In the genomic region with DNA sequence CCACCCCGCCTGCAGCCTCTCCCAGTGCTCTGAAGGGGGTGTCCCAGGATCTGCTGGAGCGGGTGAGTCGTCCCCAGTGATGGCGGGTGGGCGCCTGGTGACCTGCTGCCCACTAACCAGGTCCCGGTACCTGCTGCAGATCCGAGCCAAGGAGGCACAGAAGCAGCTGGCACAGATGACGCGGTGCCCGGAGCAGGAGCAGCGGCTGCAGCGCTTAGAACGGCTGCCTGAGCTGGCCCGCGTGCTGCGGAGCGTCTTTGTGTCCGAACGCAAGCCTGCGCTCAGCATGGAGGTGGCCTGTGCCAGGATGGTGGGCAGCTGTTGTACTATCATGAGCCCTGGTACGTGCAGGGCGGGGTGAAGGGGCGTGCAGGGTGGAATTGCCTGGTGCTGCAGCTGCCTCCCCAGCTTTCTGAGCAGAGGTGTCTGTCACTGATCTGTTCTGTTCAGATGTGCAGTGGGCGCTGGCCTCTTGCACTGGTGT, we compare ENCODE assay signal across 2 cellular contexts.
TF ChIP-seq lines count a peak whose summit lies in the region.

No MANE protein-coding gene starts in this region.

TF ChIP-seq in PFSK-1, 5 proteins besides CTCF, POLR2A, EP300 and RAD21:
- TF ChIP-seq SIN3A (IDR thresholded peaks at IDR 0.05; ENCODE audit: borderline replicate concordance, insufficient read depth, low read length) (no peak), POLR2AphosphoS5 (IDR thresholded peaks at IDR 0.05; ENCODE audit: low read depth, low read length) (0 out of 2 replicates have a peak, but pooled peaks have one; percentile 4), TAF1 (IDR thresholded peaks at IDR 0.05; ENCODE audit: borderline replicate concordance, insufficient read depth, low read length) (no peak), FOXP2 (optimal IDR thresholded peaks at IDR 0.05; ENCODE audit: borderline replicate concordance, extremely low read depth, extremely low read length, insufficient read depth) (no peak)
- TF ChIP-seq, protein P1, sequence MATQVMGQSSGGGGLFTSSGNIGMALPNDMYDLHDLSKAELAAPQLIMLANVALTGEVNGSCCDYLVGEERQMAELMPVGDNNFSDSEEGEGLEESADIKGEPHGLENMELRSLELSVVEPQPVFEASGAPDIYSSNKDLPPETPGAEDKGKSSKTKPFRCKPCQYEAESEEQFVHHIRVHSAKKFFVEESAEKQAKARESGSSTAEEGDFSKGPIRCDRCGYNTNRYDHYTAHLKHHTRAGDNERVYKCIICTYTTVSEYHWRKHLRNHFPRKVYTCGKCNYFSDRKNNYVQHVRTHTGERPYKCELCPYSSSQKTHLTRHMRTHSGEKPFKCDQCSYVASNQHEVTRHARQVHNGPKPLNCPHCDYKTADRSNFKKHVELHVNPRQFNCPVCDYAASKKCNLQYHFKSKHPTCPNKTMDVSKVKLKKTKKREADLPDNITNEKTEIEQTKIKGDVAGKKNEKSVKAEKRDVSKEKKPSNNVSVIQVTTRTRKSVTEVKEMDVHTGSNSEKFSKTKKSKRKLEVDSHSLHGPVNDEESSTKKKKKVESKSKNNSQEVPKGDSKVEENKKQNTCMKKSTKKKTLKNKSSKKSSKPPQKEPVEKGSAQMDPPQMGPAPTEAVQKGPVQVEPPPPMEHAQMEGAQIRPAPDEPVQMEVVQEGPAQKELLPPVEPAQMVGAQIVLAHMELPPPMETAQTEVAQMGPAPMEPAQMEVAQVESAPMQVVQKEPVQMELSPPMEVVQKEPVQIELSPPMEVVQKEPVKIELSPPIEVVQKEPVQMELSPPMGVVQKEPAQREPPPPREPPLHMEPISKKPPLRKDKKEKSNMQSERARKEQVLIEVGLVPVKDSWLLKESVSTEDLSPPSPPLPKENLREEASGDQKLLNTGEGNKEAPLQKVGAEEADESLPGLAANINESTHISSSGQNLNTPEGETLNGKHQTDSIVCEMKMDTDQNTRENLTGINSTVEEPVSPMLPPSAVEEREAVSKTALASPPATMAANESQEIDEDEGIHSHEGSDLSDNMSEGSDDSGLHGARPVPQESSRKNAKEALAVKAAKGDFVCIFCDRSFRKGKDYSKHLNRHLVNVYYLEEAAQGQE (IDR thresholded peaks at IDR 0.05; ENCODE audit: insufficient read depth in 1 of 2, low read depth in 2 of 2, low read length in 2 of 2), result no peak

TF ChIP-seq in H1, 55 proteins besides CTCF, POLR2A, EP300 and RAD21:
- TF ChIP-seq EGR1 (IDR thresholded peaks at IDR 0.05; ENCODE audit: borderline replicate concordance, low read depth, low read length) (no peak), POLR2AphosphoS5 (IDR thresholded peaks at IDR 0.05; ENCODE audit: low read depth, low read length) (0 out of 2 replicates have a peak, but pooled peaks have one; percentile 5), MAX (IDR thresholded peaks at IDR 0.05) (no peak), KDM5A (IDR thresholded peaks at IDR 0.05; ENCODE audit: low read length) (no peak)
